In genomic region chr9:105637787-105638395, GRCh38 we compare ENCODE assay signal across 11 cellular contexts. TPM values are rescaled to one million over a fixed set of nuclear protein-coding genes. Genes with fewer than 3 reads are reported as not detected.
DNase-seq lines count a peak whose midpoint lies in the region; ATAC-seq and TF ChIP-seq lines count a peak whose summit lies in the region.
"Had no signal": no experiment of that assay in that cellular context is flagged by ENCODE, and none has a peak within 500 bp of the region (broad histone marks: within the 10 kb centered on the region; RNA-seq: fewer than 3 reads in every experiment).

No MANE protein-coding gene starts in this region.

- no peak overlapping the region for H3K27ac Mint-ChIP-seq in glutamatergic neuron (ENCODE audit: unreplicated experiment)
- H3K27ac Mint-ChIP-seq: activated T-cell treated with anti-CD3 and anti-CD28 coated beads, Interleukin-2, amount 50 U/mL, for 24 hours had no signal

- ATAC-seq in GM18867 (IDR thresholded peaks at IDR 0.05; ENCODE audit: unreplicated experiment) (peak; percentile 60), SK-N-SH treated with all-trans-retinoic acid at 6 μM for 48 hours (peak; percentile 40; the same call in 1 of the 3 replicates), HG03354 (IDR thresholded peaks at IDR 0.05; ENCODE audit: poor library complexity, severe bottlenecking, unreplicated experiment) (no peak), HG03045 (IDR thresholded peaks at IDR 0.05; ENCODE audit: unreplicated experiment) (no peak)
- ATAC-seq: left ventricle myocardium superior had no signal

- peaks cover 4% of the 10 kb centered on the region for H3K36me3 Mint-ChIP-seq in glutamatergic neuron (ENCODE audit: unreplicated experiment)

- H3K27me3 Mint-ChIP-seq in glutamatergic neuron (ENCODE audit: unreplicated experiment), result no peaks in the 10 kb centered on the region
- H3K27me3 Mint-ChIP-seq: activated T-cell treated with anti-CD3 and anti-CD28 coated beads, Interleukin-2, amount 50 U/mL, for 24 hours had no signal

- TF ChIP-seq CTCF in glutamatergic neuron (IDR thresholded peaks at IDR 0.05; ENCODE audit: partially characterized antibody, unreplicated experiment), result peak; percentile 77

- H3K9me3 Mint-ChIP-seq in glutamatergic neuron (ENCODE audit: unreplicated experiment), result peaks cover 3% of the 10 kb centered on the region
- H3K9me3 Mint-ChIP-seq: activated T-cell treated with anti-CD3 and anti-CD28 coated beads, Interleukin-2, amount 50 U/mL, for 24 hours had no signal

- H3K4me1 Mint-ChIP-seq in glutamatergic neuron (ENCODE audit: low read depth, unreplicated experiment), result peaks cover 2% of the 10 kb centered on the region

- H3K4me3 Mint-ChIP-seq in glutamatergic neuron (ENCODE audit: unreplicated experiment), result no peak overlapping the region
- H3K4me3 Mint-ChIP-seq: activated T-cell treated with anti-CD3 and anti-CD28 coated beads, Interleukin-2, amount 50 U/mL, for 24 hours had no signal

- DNase-seq in AG08395 (ENCODE audit: low spot score) (peak; percentile 8), glutamatergic neuron (no peak), NCI-H1436 treated with DMSO at 0.1 percent for 48 hours (lab: John Stamatoyannopoulos, UW) (no peak), amniotic stem cell (lab: John Stamatoyannopoulos, UW) (no peak)
- DNase-seq: activated T-cell treated with anti-CD3 and anti-CD28 coated beads, Interleukin-2, amount 50 U/mL, for 24 hours; left ventricle myocardium superior; NCI-H2029 treated with DMSO at 0.1 percent for 48 hours had no signal

TF ChIP-seq in SK-N-SH treated with all-trans-retinoic acid at 6 μM for 48 hours, 23 proteins besides CTCF, POLR2A, EP300 and RAD21:
- TF ChIP-seq SNAI2 (CRISPR knock-in tag; IDR thresholded peaks at IDR 0.05), result no peak
- no peak for TF ChIP-seq ESRRG (CRISPR knock-in tag; IDR thresholded peaks at IDR 0.05)
- TF ChIP-seq OSR1 (CRISPR knock-in tag; IDR thresholded peaks at IDR 0.05), result no peak
- no peak for TF ChIP-seq ZFP3 (CRISPR knock-in tag; IDR thresholded peaks at IDR 0.05)
- no peak for TF ChIP-seq ZNF70 (CRISPR knock-in tag; IDR thresholded peaks at IDR 0.05)
- TF ChIP-seq TOX (CRISPR knock-in tag; IDR thresholded peaks at IDR 0.05; ENCODE audit: borderline replicate concordance), result no peak
- TF ChIP-seq ZC3H10 (CRISPR knock-in tag; IDR thresholded peaks at IDR 0.05), result no peak
- no peak for TF ChIP-seq BACH2 (CRISPR knock-in tag; IDR thresholded peaks at IDR 0.05; ENCODE audit: borderline replicate concordance)
- no peak for TF ChIP-seq ARNTL (CRISPR knock-in tag; IDR thresholded peaks at IDR 0.05; ENCODE audit: borderline replicate concordance, low read depth)
- TF ChIP-seq ISL1 (CRISPR knock-in tag; IDR thresholded peaks at IDR 0.05), result no peak
- no peak for TF ChIP-seq CSDC2 (CRISPR knock-in tag; IDR thresholded peaks at IDR 0.05)
- TF ChIP-seq TCF4 (CRISPR knock-in tag; IDR thresholded peaks at IDR 0.05; ENCODE audit: borderline replicate concordance), result no peak
- no peak for TF ChIP-seq TSHZ2 (CRISPR knock-in tag; IDR thresholded peaks at IDR 0.05)

RNA-seq across cellular contexts. Expression of gene TAL2, which starts 24.4 kb away (rescaled TPM):
- 1.6 TPM for total RNA-seq in glutamatergic neuron (ENCODE audit: unreplicated experiment)
- total RNA-seq: left ventricle myocardium superior had no signal

RNA-seq across cellular contexts. Expression of gene TMEM38B, which starts 56.5 kb away (rescaled TPM):
- 3.0 TPM for total RNA-seq in glutamatergic neuron (ENCODE audit: unreplicated experiment)

Comparison
In these comparisons a context has a peak if more than half of its experiments do, and no peak if none do; other contexts are left out.
1. ATAC-seq: peak in GM18867 (single experiment) and SK-N-SH treated with all-trans-retinoic acid at 6 μM for 48 hours (single experiment); none in HG03354 (single experiment) and HG03045 (single experiment).